Comparison of ENCODE assay signal across 24 cellular contexts in the genomic region with DNA sequence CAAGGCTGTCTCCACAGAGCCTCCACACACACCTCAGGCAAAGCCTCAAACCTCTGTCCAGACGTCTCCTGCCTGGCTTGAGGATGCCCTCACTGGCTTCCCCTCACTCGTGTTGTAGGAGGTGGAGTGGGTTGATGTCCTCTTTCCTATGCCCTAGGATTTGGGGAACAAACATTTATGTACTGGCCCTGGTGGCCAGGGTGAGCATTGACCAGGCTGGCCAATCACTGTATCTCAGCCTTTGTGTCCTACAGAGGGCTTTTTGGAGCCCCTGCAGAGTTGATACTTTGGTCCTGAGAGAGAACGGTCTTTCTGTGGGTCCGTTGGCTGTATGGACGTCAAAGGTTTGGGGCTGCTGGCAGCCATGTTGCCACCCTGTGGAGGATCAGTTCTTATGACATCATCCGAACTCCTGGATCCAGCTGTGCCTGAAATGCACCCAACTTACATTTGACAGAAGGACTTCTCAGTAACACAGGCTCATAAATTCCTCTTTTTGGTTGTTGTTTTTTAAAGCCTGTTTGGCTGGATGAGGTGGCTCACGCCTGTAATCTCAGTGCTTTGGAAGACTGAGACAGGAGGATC. TPM values are rescaled to one million over a fixed set of nuclear protein-coding genes. Genes with fewer than 3 reads are reported as not detected.
DNase-seq lines count a peak whose midpoint lies in the region; ATAC-seq, FAIRE-seq and TF ChIP-seq lines count a peak whose summit lies in the region.
"Had no signal": no experiment of that assay in that cellular context is flagged by ENCODE, and none has a peak within 500 bp of the region (broad histone marks: within the 10 kb centered on the region; RNA-seq: fewer than 3 reads in every experiment).

No MANE protein-coding gene starts in this region.

- peak; percentile 30 for ATAC-seq in activated CD4-positive, alpha-beta T cell treated with anti-CD3 and anti-CD28 coated beads for 36 hours
- ATAC-seq in upper lobe of right lung = peak; percentile 65
- ATAC-seq: activated naive CD8-positive, alpha-beta T cell treated with anti-CD3 and anti-CD28 coated beads, Interleukin-2, amount 50 U/mL, for 24 hours; heart left ventricle; pancreas; Right ventricle myocardium inferior had no signal

- no peaks in the 10 kb centered on the region for H3K27me3 Mint-ChIP-seq in activated CD4-positive, alpha-beta T cell treated with anti-CD3 and anti-CD28 coated beads for 36 hours
- H3K27me3 Mint-ChIP-seq in endodermal cell (ENCODE audit: insufficient read depth) = no peaks in the 10 kb centered on the region
- H3K27me3 Mint-ChIP-seq: activated naive CD8-positive, alpha-beta T cell treated with anti-CD3 and anti-CD28 coated beads, Interleukin-2, amount 50 U/mL, for 24 hours; CD4-positive, alpha-beta T cell had no signal

- no peaks in the 10 kb centered on the region for H3K9me3 ChIP-seq in endodermal cell (ENCODE audit: control insufficient read depth, low read length)
- no peaks in the 10 kb centered on the region for H3K9me3 ChIP-seq in upper lobe of right lung
- H3K9me3 ChIP-seq in WERI-Rb-1 (ENCODE audit: severe bottlenecking) = no peaks in the 10 kb centered on the region
- H3K9me3 ChIP-seq in thyroid gland = no peaks in the 10 kb centered on the region
- H3K9me3 ChIP-seq: heart left ventricle, pancreas had no signal

- peaks cover 7% of the 10 kb centered on the region for H3K4me1 Mint-ChIP-seq in activated CD4-positive, alpha-beta T cell treated with anti-CD3 and anti-CD28 coated beads for 36 hours
- no peaks in the 10 kb centered on the region for H3K4me1 Mint-ChIP-seq in endodermal cell

- no peaks in the 10 kb centered on the region for H3K4me1 ChIP-seq in endodermal cell (ENCODE audit: control insufficient read depth, insufficient read depth, low read length)
- H3K4me1 ChIP-seq in upper lobe of right lung = no peaks in the 10 kb centered on the region
- H3K4me1 ChIP-seq in thyroid gland = no peaks in the 10 kb centered on the region
- H3K4me1 ChIP-seq: heart left ventricle, pancreas had no signal

- POLR2A ChIA-PET in activated CD4-positive, alpha-beta T cell treated with anti-CD3 and anti-CD28 coated beads for 36 hours (lab: Charles Lee) = no interaction called here

- H3K36me3 Mint-ChIP-seq in activated CD4-positive, alpha-beta T cell treated with anti-CD3 and anti-CD28 coated beads for 36 hours (ENCODE audit: low read depth) = no peaks in the 10 kb centered on the region
- H3K36me3 Mint-ChIP-seq in endodermal cell (ENCODE audit: low read depth) = no peaks in the 10 kb centered on the region

- no peaks in the 10 kb centered on the region for H3K9me3 Mint-ChIP-seq in activated CD4-positive, alpha-beta T cell treated with anti-CD3 and anti-CD28 coated beads for 36 hours (ENCODE audit: low read depth)
- no peaks in the 10 kb centered on the region for H3K9me3 Mint-ChIP-seq in endodermal cell
- H3K9me3 Mint-ChIP-seq: activated naive CD8-positive, alpha-beta T cell treated with anti-CD3 and anti-CD28 coated beads, Interleukin-2, amount 50 U/mL, for 24 hours; activated T-helper 1 cell treated with anti-CD3 and anti-CD28 coated beads, Interleukin-12 subunit alpha, Interleukin-12 subunit beta, Interleukin-2, Interleukin-4 antibody, amounts not matched to agents 30 ng/mL and 10 ng/mL and 1 ng/mL, durations not matched to agents 14 hours and 24 hours and 36 hours; CD4-positive, alpha-beta T cell had no signal

- no peak overlapping the region for H3K27ac Mint-ChIP-seq in activated CD4-positive, alpha-beta T cell treated with anti-CD3 and anti-CD28 coated beads for 36 hours
- no peak overlapping the region for H3K27ac Mint-ChIP-seq in endodermal cell
- H3K27ac Mint-ChIP-seq: activated naive CD8-positive, alpha-beta T cell treated with anti-CD3 and anti-CD28 coated beads, Interleukin-2, amount 50 U/mL, for 24 hours; activated T-helper 1 cell treated with anti-CD3 and anti-CD28 coated beads, Interleukin-12 subunit alpha, Interleukin-12 subunit beta, Interleukin-2, Interleukin-4 antibody, amounts not matched to agents 30 ng/mL and 10 ng/mL and 1 ng/mL, durations not matched to agents 14 hours and 24 hours and 36 hours had no signal

- peak; percentile 66 for TF ChIP-seq CTCF in endodermal cell (conservative IDR thresholded peaks at IDR 0.05)
- peak; percentile 10 for TF ChIP-seq CTCF in upper lobe of right lung (IDR thresholded peaks at IDR 0.05)
- TF ChIP-seq CTCF in WERI-Rb-1 (IDR thresholded peaks at IDR 0.05; ENCODE audit: low read depth, low read length) = no peak
- no peak for TF ChIP-seq CTCF in thyroid gland (IDR thresholded peaks at IDR 0.05)

- TF ChIP-seq POLR2A in thyroid gland (IDR thresholded peaks at IDR 0.05) = no peak

- no peak for DNase-seq in activated CD4-positive, alpha-beta T cell treated with anti-CD3 and anti-CD28 coated beads for 36 hours
- no peak for DNase-seq in activated CD4-positive, alpha-beta T cell treated with anti-CD3 and anti-CD28 coated beads, Interleukin-2, amount 50 U/mL, for 4 hours
- DNase-seq in HTR-8/SVneo (ENCODE audit: insufficient read length, low spot score) (no peak), endodermal cell (peak; percentile 60), upper lobe of right lung (no peak), WERI-Rb-1 (no peak), superior temporal gyrus (ENCODE audit: extremely low spot score) (no peak), thyroid gland (no peak)
- DNase-seq: 8988T; activated CD8-positive, alpha-beta memory T cell treated with anti-CD3 and anti-CD28 coated beads for 24 hours; activated naive CD8-positive, alpha-beta T cell treated with anti-CD3 and anti-CD28 coated beads, Interleukin-2, amount 50 U/mL, for 24 hours; CD4-positive, alpha-beta T cell; DMS79 treated with DMSO at 0.1 percent for 48 hours; GOT3; heart left ventricle; NCI-H2029; pancreas; T-helper 1 cell had no signal

- CTCF ChIA-PET in activated CD4-positive, alpha-beta T cell treated with anti-CD3 and anti-CD28 coated beads for 36 hours (lab: Charles Lee) = no interaction called here

- H3K4me3 Mint-ChIP-seq in activated CD4-positive, alpha-beta T cell treated with anti-CD3 and anti-CD28 coated beads for 36 hours = no peak overlapping the region
- H3K4me3 Mint-ChIP-seq in endodermal cell = no peak overlapping the region
- H3K4me3 Mint-ChIP-seq: activated naive CD8-positive, alpha-beta T cell treated with anti-CD3 and anti-CD28 coated beads, Interleukin-2, amount 50 U/mL, for 24 hours; activated T-helper 1 cell treated with anti-CD3 and anti-CD28 coated beads, Interleukin-12 subunit alpha, Interleukin-12 subunit beta, Interleukin-2, Interleukin-4 antibody, amounts not matched to agents 30 ng/mL and 10 ng/mL and 1 ng/mL, durations not matched to agents 14 hours and 24 hours and 36 hours; CD4-positive, alpha-beta T cell had no signal

- H3K27ac ChIP-seq in endodermal cell (ENCODE audit: low read depth, low read length) (no peak overlapping the region), upper lobe of right lung (no peak overlapping the region), WERI-Rb-1 (no peak overlapping the region), thyroid gland (no peak overlapping the region)
- H3K27ac ChIP-seq: cardiac muscle cell, heart left ventricle, pancreas had no signal

- H3K4me3 ChIP-seq in endodermal cell (ENCODE audit: low read length) = no peak overlapping the region
- no peak overlapping the region for H3K4me3 ChIP-seq in upper lobe of right lung
- no peak overlapping the region for H3K4me3 ChIP-seq in WERI-Rb-1 (ENCODE audit: low read depth, low read length)
- H3K4me3 ChIP-seq in thyroid gland (replicated peaks in 1 of 3) = no peak overlapping the region
- H3K4me3 ChIP-seq: cardiac muscle cell, heart left ventricle, pancreas had no signal

- H3K9ac ChIP-seq in endodermal cell (ENCODE audit: extremely low read depth, low read length, poor library complexity, severe bottlenecking) = no peak overlapping the region

- peak; percentile 77 for FAIRE-seq in HTR-8/SVneo (lab: Jason Lieb, UNC)
- FAIRE-seq: islet of Langerhans, pancreas had no signal

- H3K27me3 ChIP-seq in endodermal cell (ENCODE audit: control insufficient read depth, insufficient read depth, low read length, poor library complexity, severe bottlenecking) (no peaks in the 10 kb centered on the region), upper lobe of right lung (no peaks in the 10 kb centered on the region), WERI-Rb-1 (ENCODE audit: insufficient read depth, low read depth, severe bottlenecking) (no peaks in the 10 kb centered on the region), thyroid gland (no peaks in the 10 kb centered on the region)
- H3K27me3 ChIP-seq: cardiac muscle cell, pancreas had no signal

- intact Hi-C loops in activated CD4-positive, alpha-beta T cell treated with anti-CD3 and anti-CD28 coated beads for 36 hours (cut with DNase I, micrococcal nuclease) = no loop called here
- intact Hi-C loops in upper lobe of right lung (cut with DNase I) = no loop called here
- intact Hi-C loops in thyroid gland (cut with DNase I) = no loop called here

- 79 to 83% methylated on average over 5 to 7 of the region's 7 CpGs for WGBS in endodermal cell (ENCODE audit: insufficient coverage in 1 of 2, insufficient read length in 1 of 2), 2 experiments
- WGBS in thyroid gland, 2 donors = 75 to 76% methylated on average over 3 to 7 of the region's 7 CpGs

- H3K36me3 ChIP-seq in endodermal cell (ENCODE audit: control insufficient read depth, insufficient read depth, low read length) (no peaks in the 10 kb centered on the region), upper lobe of right lung (no peaks in the 10 kb centered on the region), WERI-Rb-1 (no peaks in the 10 kb centered on the region), thyroid gland (no peaks in the 10 kb centered on the region)
- H3K36me3 ChIP-seq: cardiac muscle cell, heart left ventricle, pancreas had no signal

RNA-seq across cellular contexts. Expression of a gene that starts 2.3 kb away (rescaled TPM):
- under 1 TPM; 0.05 to 0.11 TPM for total RNA-seq in activated CD4-positive, alpha-beta T cell treated with anti-CD3 and anti-CD28 coated beads for 36 hours
- 1 to 10 TPM; 2.4 to 4.9 TPM for total RNA-seq in endodermal cell
- 0.46 TPM for polyA plus RNA-seq in endodermal cell (2013, experiment 1 of 2)
- polyA plus RNA-seq in endodermal cell (2013, experiment 2 of 2) = 0.58 TPM
- total RNA-seq in upper lobe of right lung = 0.46 TPM
- under 1 TPM; 0.13 to 0.67 (median 0.40) TPM for total RNA-seq in thyroid gland
- total RNA-seq: NCI-H460, Right ventricle myocardium inferior, skeletal muscle tissue had no signal

RNA-seq across cellular contexts. Expression of a gene that starts 23.7 kb away (rescaled TPM):
- 10 to 100 TPM; 30.1 to 34.1 TPM for total RNA-seq in activated CD4-positive, alpha-beta T cell treated with anti-CD3 and anti-CD28 coated beads for 36 hours
- total RNA-seq in endodermal cell = 10 to 100 TPM; 79.1 to 85.6 TPM
- 62.8 TPM for polyA plus RNA-seq in endodermal cell (2013, experiment 1 of 2)
- 47.9 TPM for polyA plus RNA-seq in endodermal cell (2013, experiment 2 of 2)
- total RNA-seq in upper lobe of right lung = 54.8 TPM
- 10 to 100 TPM; 68.8 to 97.3 (median 81.4) TPM for total RNA-seq in thyroid gland

RNA-seq across cellular contexts. Expression of a gene that starts 36.3 kb away (rescaled TPM):
- 10 to 100 TPM; 27.8 to 31.8 TPM for total RNA-seq in activated CD4-positive, alpha-beta T cell treated with anti-CD3 and anti-CD28 coated beads for 36 hours
- total RNA-seq in endodermal cell (10 to 100 TPM; 34.4 to 38.0 TPM), upper lobe of right lung (37.6 TPM), thyroid gland (10 to 100 TPM; 22.7 to 42.9 (median 31.9) TPM)
- polyA plus RNA-seq in endodermal cell (2013, experiment 1 of 2) = 36.7 TPM
- polyA plus RNA-seq in endodermal cell (2013, experiment 2 of 2) = 29.4 TPM

Comparison
In these comparisons a context has a peak if more than half of its experiments do, and no peak if none do; other contexts are left out.
1. CTCF ChIP-seq: peak in endodermal cell (single experiment) and upper lobe of right lung (single experiment); none in WERI-Rb-1 (single experiment) and thyroid gland (0 of 6).